10 cellular contexts compared by ENCODE assay signal in the genomic region with DNA sequence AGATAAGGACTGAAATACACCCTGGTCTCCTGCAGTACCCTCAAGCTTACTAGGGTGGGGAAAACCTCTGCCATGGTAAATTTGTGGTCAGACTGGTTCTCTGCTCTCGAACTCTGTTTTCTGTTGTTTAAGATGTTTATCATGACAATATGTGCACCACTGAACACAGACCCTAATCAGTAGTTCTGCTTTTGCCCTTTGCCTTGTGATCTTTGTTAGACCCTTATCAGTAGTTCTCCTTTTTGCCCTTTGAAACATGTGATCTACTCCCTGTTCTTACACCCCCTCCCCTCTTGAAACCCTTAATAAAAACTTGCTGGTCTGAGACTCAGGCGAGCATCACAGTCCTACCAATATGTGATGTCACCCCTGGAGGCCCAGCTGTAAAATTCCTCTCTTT. TPM values are rescaled to one million over a fixed set of nuclear protein-coding genes. Genes with fewer than 3 reads are reported as not detected.
"Had no signal": no experiment of that assay in that cellular context is flagged by ENCODE, and none has a peak within 500 bp of the region (broad histone marks: within the 10 kb centered on the region; RNA-seq: fewer than 3 reads in every experiment).

No MANE protein-coding gene starts in this region.

RNA-seq across cellular contexts. Expression of a gene that starts 17.0 kb away (rescaled TPM):
- total RNA-seq: naive thymus-derived CD4-positive, alpha-beta T cell; natural killer cell; pulmonary artery endothelial cell; sciatic nerve; smooth muscle cell; spleen; transverse colon; upper lobe of right lung had no signal
- polyA plus RNA-seq: naive thymus-derived CD4-positive, alpha-beta T cell; neural cell; smooth muscle cell; spleen had no signal

RNA-seq across cellular contexts. Expression of a gene that starts 56.6 kb away (rescaled TPM):
- total RNA-seq: naive thymus-derived CD4-positive, alpha-beta T cell; natural killer cell; pulmonary artery endothelial cell; spleen; suprapubic skin; upper lobe of right lung had no signal
- polyA plus RNA-seq: naive thymus-derived CD4-positive, alpha-beta T cell; neural cell; smooth muscle cell had no signal
